1 cellular context compared by ENCODE assay signal in genomic region chr1:112614460-112615065, GRCh38.
TF ChIP-seq lines count a peak whose summit lies in the region.

No MANE protein-coding gene starts in this region.

TF ChIP-seq in GM12878, 131 proteins besides CTCF, POLR2A, EP300 and RAD21 (continued from another document):
- TF ChIP-seq, protein P1, sequence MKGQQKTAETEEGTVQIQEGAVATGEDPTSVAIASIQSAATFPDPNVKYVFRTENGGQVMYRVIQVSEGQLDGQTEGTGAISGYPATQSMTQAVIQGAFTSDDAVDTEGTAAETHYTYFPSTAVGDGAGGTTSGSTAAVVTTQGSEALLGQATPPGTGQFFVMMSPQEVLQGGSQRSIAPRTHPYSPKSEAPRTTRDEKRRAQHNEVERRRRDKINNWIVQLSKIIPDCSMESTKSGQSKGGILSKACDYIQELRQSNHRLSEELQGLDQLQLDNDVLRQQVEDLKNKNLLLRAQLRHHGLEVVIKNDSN (IDR thresholded peaks at IDR 0.05; ENCODE audit: borderline replicate concordance, extremely low read length, insufficient read depth, low read depth, low read length) = no peak
